23 cellular contexts compared by ENCODE assay signal in the genomic region with DNA sequence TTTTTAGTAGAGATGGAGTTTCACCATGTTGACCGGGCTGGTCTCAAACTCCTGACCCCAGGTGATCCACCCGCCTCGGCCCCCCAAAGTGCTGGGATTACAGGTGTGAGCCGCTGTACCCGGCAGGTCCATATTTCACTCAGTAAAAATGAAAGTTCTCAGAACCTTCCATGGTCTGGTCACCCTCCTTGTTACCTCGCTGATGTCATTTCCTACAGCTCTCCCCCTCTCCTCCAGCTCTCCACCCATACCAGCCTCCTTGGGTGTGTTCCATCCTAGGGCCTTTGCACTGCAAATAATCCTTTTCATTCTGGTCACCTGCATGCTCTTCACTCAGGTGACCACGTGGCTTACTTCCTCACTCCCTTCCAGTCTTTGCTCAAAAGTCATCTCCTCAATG.
DNase-seq lines count a peak whose midpoint lies in the region; ATAC-seq and TF ChIP-seq lines count a peak whose summit lies in the region.
"Had no signal": no experiment of that assay in that cellular context is flagged by ENCODE, and none has a peak within 500 bp of the region (broad histone marks: within the 10 kb centered on the region; RNA-seq: fewer than 3 reads in every experiment).

No MANE protein-coding gene starts in this region.

- H2AFZ ChIP-seq in ACC112 (ENCODE audit: low read length, unreplicated experiment), result no peak overlapping the region

- CTCF ChIA-PET in CD8-positive, alpha-beta T cell (lab: Charles Lee), result no interaction called here

- H3K4me3 ChIP-seq in ACC112 (ENCODE audit: low read depth, low read length), result no peak overlapping the region
- no peak overlapping the region for H3K4me3 ChIP-seq in CD8-positive, alpha-beta T cell (ENCODE audit: low read depth, low read length)
- H3K4me3 ChIP-seq: breast epithelium, tibial nerve had no signal

- no peaks in the 10 kb centered on the region for H3K27me3 Mint-ChIP-seq in activated T-helper 2 cell treated with anti-CD3 and anti-CD28 coated beads, Interferon-gamma antibody, Interleukin-2, Interleukin-4, amounts not matched to agents 10 μg/mL and 5 μg/mL and 100 μg/mL, durations not matched to agents 14 hours and 24 hours and 36 hours (ENCODE audit: low read depth)
- H3K27me3 Mint-ChIP-seq in CD8-positive, alpha-beta T cell (ENCODE audit: low read depth), result no peaks in the 10 kb centered on the region
- H3K27me3 Mint-ChIP-seq: activated B cell treated with CpG ODN at 0.5 μM for 24 hours; naive thymus-derived CD4-positive, alpha-beta T cell; T-cell had no signal

- 0 out of 2 replicates have a peak overlapping the region, but pooled peaks have one; percentile 58 for H3K27ac ChIP-seq in ACC112 (ENCODE audit: low read depth, low read length)
- no peak overlapping the region for H3K27ac ChIP-seq in CD8-positive, alpha-beta T cell (ENCODE audit: low read depth, low read length)
- H3K27ac ChIP-seq: breast epithelium, tibial nerve had no signal

- H3K4me3 Mint-ChIP-seq in activated T-helper 2 cell treated with anti-CD3 and anti-CD28 coated beads, Interferon-gamma antibody, Interleukin-2, Interleukin-4, amounts not matched to agents 10 μg/mL and 5 μg/mL and 100 μg/mL, durations not matched to agents 14 hours and 24 hours and 36 hours (ENCODE audit: low read depth), result peak overlapping the region; percentile 26
- H3K4me3 Mint-ChIP-seq in CD8-positive, alpha-beta T cell, result no peak overlapping the region
- H3K4me3 Mint-ChIP-seq: activated B cell treated with CpG ODN at 0.5 μM for 24 hours, mesothelial cell of epicardium had no signal

- peak; percentile 27 for DNase-seq in activated CD4-positive, alpha-beta T cell treated with anti-CD3 and anti-CD28 coated beads for 48 hours
- DNase-seq in activated CD4-positive, alpha-beta T cell treated with anti-CD3 and anti-CD28 coated beads for 1 hour, result no peak
- DNase-seq in GM20000 (ENCODE audit: low spot score) (peak; percentile 28), NCI-H2107 treated with DMSO at 0.1 percent for 48 hours (lab: John Stamatoyannopoulos, UW; ENCODE audit: unreplicated experiment) (no peak)
- no peak for DNase-seq in activated T-helper 2 cell treated with anti-CD3 and anti-CD28 coated beads, Interferon-gamma antibody, Interleukin-2, Interleukin-4, amounts not matched to agents 10 μg/mL and 5 μg/mL and 100 μg/mL, durations not matched to agents 14 hours and 24 hours and 36 hours (ENCODE audit: low spot score)
- no peak for DNase-seq in CD8-positive, alpha-beta T cell
- DNase-seq: 8988T; activated B cell treated with CpG ODN at 0.5 μM for 24 hours; activated gamma-delta T cell treated with Interleukin-2 at 50 U/mL for 16 hours; amniotic stem cell; effector CD4-positive, alpha-beta T cell; KBM-7; MM.1S; naive thymus-derived CD4-positive, alpha-beta T cell; NCI-H2081; NCI-H69; RPMI8226; T-cell had no signal

- H3K36me3 ChIP-seq in ACC112 (ENCODE audit: insufficient read depth, low read length), result no peaks in the 10 kb centered on the region
- no peaks in the 10 kb centered on the region for H3K36me3 ChIP-seq in CD8-positive, alpha-beta T cell (ENCODE audit: insufficient read depth, low read length)
- H3K36me3 ChIP-seq: breast epithelium, tibial nerve had no signal

- H3K9me3 Mint-ChIP-seq in activated T-helper 2 cell treated with anti-CD3 and anti-CD28 coated beads, Interferon-gamma antibody, Interleukin-2, Interleukin-4, amounts not matched to agents 10 μg/mL and 5 μg/mL and 100 μg/mL, durations not matched to agents 14 hours and 24 hours and 36 hours, result peaks cover 16% of the 10 kb centered on the region
- H3K9me3 Mint-ChIP-seq in CD8-positive, alpha-beta T cell, result no peaks in the 10 kb centered on the region
- H3K9me3 Mint-ChIP-seq: activated B cell treated with CpG ODN at 0.5 μM for 24 hours, mesothelial cell of epicardium, T-cell had no signal

- H3K9me3 ChIP-seq in CD8-positive, alpha-beta T cell (ENCODE audit: low read length), result no peaks in the 10 kb centered on the region
- H3K9me3 ChIP-seq: breast epithelium, tibial nerve had no signal

- peaks cover 33% of the 10 kb centered on the region for H3K4me1 ChIP-seq in ACC112 (ENCODE audit: control insufficient read depth, insufficient read depth, low read length, unreplicated experiment)
- no peaks in the 10 kb centered on the region for H3K4me1 ChIP-seq in CD8-positive, alpha-beta T cell (ENCODE audit: insufficient read depth, low read length)
- H3K4me1 ChIP-seq: breast epithelium, tibial nerve had no signal

- no peak for ATAC-seq in GM18498 (IDR thresholded peaks at IDR 0.05; ENCODE audit: unreplicated experiment)
- ATAC-seq in CD8-positive, alpha-beta T cell, result no peak
- ATAC-seq: T-cell had no signal

- peaks cover 73% of the 10 kb centered on the region for H3K4me1 Mint-ChIP-seq in activated T-helper 2 cell treated with anti-CD3 and anti-CD28 coated beads, Interferon-gamma antibody, Interleukin-2, Interleukin-4, amounts not matched to agents 10 μg/mL and 5 μg/mL and 100 μg/mL, durations not matched to agents 14 hours and 24 hours and 36 hours (ENCODE audit: low read depth)
- H3K4me1 Mint-ChIP-seq in CD8-positive, alpha-beta T cell (ENCODE audit: low read depth), result peaks cover 7% of the 10 kb centered on the region
- H3K4me1 Mint-ChIP-seq: mesothelial cell of epicardium had no signal

- H3K79me2 ChIP-seq in ACC112 (ENCODE audit: control insufficient read depth, insufficient read depth, low read length, unreplicated experiment), result no peaks in the 10 kb centered on the region

- peaks cover 18% of the 10 kb centered on the region for H3K36me3 Mint-ChIP-seq in activated T-helper 2 cell treated with anti-CD3 and anti-CD28 coated beads, Interferon-gamma antibody, Interleukin-2, Interleukin-4, amounts not matched to agents 10 μg/mL and 5 μg/mL and 100 μg/mL, durations not matched to agents 14 hours and 24 hours and 36 hours (ENCODE audit: low read depth)
- H3K36me3 Mint-ChIP-seq in CD8-positive, alpha-beta T cell, result no peaks in the 10 kb centered on the region
- H3K36me3 Mint-ChIP-seq: mesothelial cell of epicardium, T-cell had no signal

- peak overlapping the region; percentile 92 for H3K27ac Mint-ChIP-seq in activated T-helper 2 cell treated with anti-CD3 and anti-CD28 coated beads, Interferon-gamma antibody, Interleukin-2, Interleukin-4, amounts not matched to agents 10 μg/mL and 5 μg/mL and 100 μg/mL, durations not matched to agents 14 hours and 24 hours and 36 hours
- no peak overlapping the region for H3K27ac Mint-ChIP-seq in CD8-positive, alpha-beta T cell
- H3K27ac Mint-ChIP-seq: activated B cell treated with CpG ODN at 0.5 μM for 24 hours, mesothelial cell of epicardium had no signal

- POLR2A ChIA-PET in CD8-positive, alpha-beta T cell (lab: Charles Lee), result no interaction called here

- intact Hi-C loops in activated T-helper 2 cell treated with anti-CD3 and anti-CD28 coated beads, Interferon-gamma antibody, Interleukin-2, Interleukin-4, amounts not matched to agents 10 μg/mL and 5 μg/mL and 100 μg/mL, durations not matched to agents 14 hours and 24 hours and 36 hours (cut with micrococcal nuclease), result loop anchor here (5.0 to 10.0 kb wide), 3 partner anchors 559 to 1302 kb away; a partner anchor contains a TSS
- intact Hi-C loops in CD8-positive, alpha-beta T cell (cut with DNase I, micrococcal nuclease), result loop anchor here in 1 of 2 experiments (5.0 kb wide), 1 partner anchor 163 kb away; no protein-coding TSS in a partner anchor

- no peak for TF ChIP-seq CTCF in GM20000 (IDR thresholded peaks at IDR 0.05; ENCODE audit: extremely low read depth, missing control alignments)
- TF ChIP-seq CTCF in CD8-positive, alpha-beta T cell (IDR thresholded peaks at IDR 0.05), result no peak

- no peaks in the 10 kb centered on the region for H3K27me3 ChIP-seq in ACC112 (ENCODE audit: insufficient read depth, low read length)
- H3K27me3 ChIP-seq in CD8-positive, alpha-beta T cell (ENCODE audit: insufficient read depth, low read length), result no peaks in the 10 kb centered on the region
- H3K27me3 ChIP-seq: breast epithelium, tibial nerve had no signal

Comparison
In these comparisons a context has a peak if more than half of its experiments do, and no peak if none do; other contexts are left out.
1. DNase-seq: peak in activated CD4-positive, alpha-beta T cell treated with anti-CD3 and anti-CD28 coated beads for 48 hours (single experiment) and GM20000 (single experiment); none in activated CD4-positive, alpha-beta T cell treated with anti-CD3 and anti-CD28 coated beads for 1 hour (single experiment), activated T-helper 2 cell treated with anti-CD3 and anti-CD28 coated beads, Interferon-gamma antibody, Interleukin-2, Interleukin-4, amounts not matched to agents 10 μg/mL and 5 μg/mL and 100 μg/mL, durations not matched to agents 14 hours and 24 hours and 36 hours (single experiment), NCI-H2107 treated with DMSO at 0.1 percent for 48 hours (single experiment) and CD8-positive, alpha-beta T cell (0 of 7).